ENCODE assay signal across 22 cellular contexts in genomic region chr19:50693064-50693975, GRCh38. TPM values are rescaled to one million over a fixed set of nuclear protein-coding genes. Genes with fewer than 3 reads are reported as not detected.
A peak's percentile ranks its signal among the peaks of the same experiment; 100 is the strongest.
DNase-seq lines count a peak whose midpoint lies in the region; ATAC-seq, FAIRE-seq and TF ChIP-seq lines count a peak whose summit lies in the region.
"Had no signal": no experiment of that assay in that cellular context is flagged by ENCODE, and none has a peak within 500 bp of the region (broad histone marks: within the 10 kb centered on the region; RNA-seq: fewer than 3 reads in every experiment).

No MANE protein-coding gene starts in this region.

- FAIRE-seq in K562 (lab: Jason Lieb, UNC) = no peak
- FAIRE-seq: GM12878, GM18507 had no signal

- 0 out of 2 replicates have a peak, but pooled peaks cover 3% of the 10 kb centered on the region for H4K20me1 ChIP-seq in SK-N-SH (ENCODE audit: insufficient read depth)
- H4K20me1 ChIP-seq in K562 (replicated peaks; ENCODE audit: control insufficient read depth, insufficient read depth, low read length) = peaks cover 16% of the 10 kb centered on the region

- peaks cover 19% of the 10 kb centered on the region for H3K27me3 ChIP-seq in SK-N-SH (ENCODE audit: insufficient read depth)
- peaks cover 8 to 48% of the 10 kb centered on the region in 2 experiments; a peak in 4 of 5 replicates for H3K27me3 ChIP-seq in K562 (ENCODE audit: control insufficient read depth in 2 of 2, insufficient read depth in 2 of 2, low read length in 2 of 2)
- peaks cover 86% of the 10 kb centered on the region for H3K27me3 ChIP-seq in iPS-18a (ENCODE audit: control insufficient read depth, insufficient read depth, low read length)

- 23% methylated on average over 15 of the region's 23 CpGs for WGBS in SK-N-SH (ENCODE audit: low lambda C conversion rate)
- 3% methylated on average over 16 of the region's 23 CpGs for WGBS in K562 (ENCODE audit: insufficient coverage, low coverage, missing lambda C conversion rate)

- no TSS peak for BruUV-seq in K562 (replicated peaks; lab: Mats Ljungman, UMichigan)

- TF ChIP-seq POLR2A in K562 (conservative IDR thresholded peaks at IDR 0.05) = no peak

- TF ChIP-seq EP300 in SK-N-SH (IDR thresholded peaks at IDR 0.05; ENCODE audit: borderline replicate concordance in 1 of 2, low read depth in 1 of 2, low read length in 1 of 2) = no peak
- no peak for TF ChIP-seq EP300 in K562 (IDR thresholded peaks at IDR 0.05; ENCODE audit: low read length)

- TF ChIP-seq CTCF in SK-N-SH (IDR thresholded peaks at IDR 0.05) (no peak), K562 (IDR thresholded peaks at IDR 0.05 in 2 of 3, conservative IDR thresholded peaks at IDR 0.05 in 1 of 3; ENCODE audit: insufficient read depth in 2 of 3, low read depth in 1 of 3, low read length in 3 of 3) (no peak), mucosa of descending colon (IDR thresholded peaks at IDR 0.05) (no peak)

- H3K79me2 ChIP-seq in SK-N-SH (ENCODE audit: insufficient read depth) = no peaks in the 10 kb centered on the region
- no peaks in the 10 kb centered on the region for H3K79me2 ChIP-seq in K562 (ENCODE audit: control insufficient read depth, insufficient read depth, low read length)

- H3K27ac ChIP-seq in SK-N-SH (ENCODE audit: low read depth in 2 of 2, low read length in 1 of 2) = 0 out of 4 replicates have a peak overlapping the region, but pooled peaks of 1 of the 2 experiments have one; percentile 13
- H3K27ac ChIP-seq in K562 (ENCODE audit: extremely low read depth, low read depth, low read length) = no peak overlapping the region
- no peak overlapping the region for H3K27ac ChIP-seq in iPS-18a (ENCODE audit: low read length)
- H3K27ac ChIP-seq: BLaER1 had no signal

- no peaks in the 10 kb centered on the region for H3K9me1 ChIP-seq in K562 (ENCODE audit: control insufficient read depth, insufficient read depth, low read length)

- H3K4me1 ChIP-seq in SK-N-SH (ENCODE audit: control insufficient read depth in 1 of 2, insufficient read depth in 2 of 2, low read depth in 1 of 2, low read length in 1 of 2) (peaks cover 0 to 8% of the 10 kb centered on the region in 2 experiments; a peak in 1 of 4 replicates), K562 (replicated peaks in 1 of 2; ENCODE audit: control insufficient read depth in 2 of 2, insufficient read depth in 2 of 2, low read length in 2 of 2) (peaks cover 0 to 24% of the 10 kb centered on the region in 2 experiments; a peak in 2 of 5 replicates), iPS-18a (ENCODE audit: control insufficient read depth, low read depth, low read length) (peaks cover 5% of the 10 kb centered on the region), mucosa of descending colon (ENCODE audit: low read depth) (no peaks in the 10 kb centered on the region)

- H3K9me3 ChIP-seq in SK-N-SH (no peaks in the 10 kb centered on the region), K562 (replicated peaks; ENCODE audit: control insufficient read depth, insufficient read depth, low read depth, low read length) (no peaks in the 10 kb centered on the region), iPS-18a (ENCODE audit: control insufficient read depth, low read depth, low read length) (no peaks in the 10 kb centered on the region), mucosa of descending colon (no peaks in the 10 kb centered on the region)
- H3K9me3 ChIP-seq: BLaER1 had no signal

- peak; percentile 87 for DNase-seq in SK-N-SH
- no peak for DNase-seq in K562 (ENCODE audit: extremely low read depth in 1 of 4, low spot score in 3 of 4)
- no peak for DNase-seq in DMS79 (lab: John Stamatoyannopoulos, UW)
- DNase-seq in GF-D8 (lab: John Stamatoyannopoulos, UW) = no peak
- DNase-seq in mucosa of descending colon = no peak
- DNase-seq: CD8-positive, alpha-beta T cell; DMS79 treated with DMSO at 0.1 percent for 48 hours; IMR-90; Kasumi-1; MM.1S; NCI-H1105; NCI-H2029; NCI-H446 treated with DMSO at 0.1 percent for 48 hours; NCI-H748 treated with DMSO at 0.1 percent for 48 hours; Right ventricle myocardium superior had no signal

- in situ Hi-C loops in K562 (cut with MboI) = no loop called here

- H3F3A ChIP-seq in SK-N-SH (replicated peaks; ENCODE audit: insufficient read depth) = no peaks in the 10 kb centered on the region

- ATAC-seq in SK-N-SH treated with all-trans-retinoic acid at 6 μM for 48 hours (no peak; the same call in 2 of the 3 replicates), K562 (no peak), mucosa of descending colon (no peak), HG03520 (IDR thresholded peaks at IDR 0.05; ENCODE audit: unreplicated experiment) (no peak)
- ATAC-seq: CD8-positive, alpha-beta T cell; GM12878; Panc1 had no signal

- intact Hi-C loops in K562 (cut with micrococcal nuclease) = no loop called here
- intact Hi-C loops in mucosa of descending colon (cut with DNase I, micrococcal nuclease) = no loop called here

- H3K9ac ChIP-seq in SK-N-SH (no peak overlapping the region), K562 (ENCODE audit: insufficient read depth in 1 of 2, low read depth in 2 of 2, low read length in 2 of 2) (no peak overlapping the region), iPS-18a (ENCODE audit: low read length) (no peak overlapping the region)
- H3K9ac ChIP-seq: BLaER1 had no signal

- H3K36me3 ChIP-seq in SK-N-SH (replicated peaks in 1 of 2; ENCODE audit: control insufficient read depth in 1 of 2, insufficient read depth in 2 of 2, low read length in 1 of 2) (no peaks in the 10 kb centered on the region), K562 (ENCODE audit: control insufficient read depth, insufficient read depth, low read length) (no peaks in the 10 kb centered on the region), iPS-18a (ENCODE audit: control insufficient read depth, low read depth, low read length) (no peaks in the 10 kb centered on the region), mucosa of descending colon (ENCODE audit: low read depth) (no peaks in the 10 kb centered on the region)

- H3K9me2 ChIP-seq in SK-N-SH = no peaks in the 10 kb centered on the region

- CTCF ChIA-PET in SK-N-SH (lab: Yijun Ruan, JAX) (interaction anchor here (0.7 to 2.1 kb wide), 4 partner anchors 10 to 90 kb away, joined by 3 to 11 read pairs (median 4); no protein-coding TSS in a partner anchor), K562 (lab: Yijun Ruan, JAX; ENCODE audit: low intra/inter-chr PET ratio) (no interaction called here)

- H3K4me3 ChIP-seq in SK-N-SH (ENCODE audit: low read depth in 2 of 2, low read length in 1 of 2) (peak overlapping the region in 1 of 2 experiments; percentile 31; a peak in 2 of 4 replicates), K562 (no peak overlapping the region), iPS-18a (ENCODE audit: low read length) (peak overlapping the region; percentile 45), mucosa of descending colon (no peak overlapping the region)
- H3K4me3 ChIP-seq: BLaER1, GM12878 had no signal

- no peak for TF ChIP-seq RAD21 in SK-N-SH (IDR thresholded peaks at IDR 0.05; ENCODE audit: low read length)
- TF ChIP-seq RAD21 in K562 (CRISPR knock-in tag; conservative IDR thresholded peaks at IDR 0.05 in 1 of 2, IDR thresholded peaks at IDR 0.05 in 1 of 2) = no peak

- POLR2A ChIA-PET in SK-N-SH (lab: Yijun Ruan, JAX) = interaction anchor here (0.9 kb wide), 1 partner anchor 111 kb away, joined by 5 read pairs; no protein-coding TSS in a partner anchor
- POLR2A ChIA-PET in K562 (lab: Yijun Ruan, JAX) = no interaction called here

- H3K4me2 ChIP-seq in SK-N-SH = no peak overlapping the region
- no peak overlapping the region for H3K4me2 ChIP-seq in K562 (ENCODE audit: insufficient read depth, low read length)
- H3K4me2 ChIP-seq: BLaER1 had no signal

- no peak overlapping the region for H2AFZ ChIP-seq in SK-N-SH (ENCODE audit: low read depth)
- H2AFZ ChIP-seq in K562 (ENCODE audit: low read depth, low read length) = no peak overlapping the region

RNA-seq across cellular contexts. Expression of gene SHANK1, which starts 26.3 kb away (rescaled TPM):
- polyA plus RNA-seq in SK-N-SH (2012; rRNA removed) (0.28 and 0.31 TPM in 2 replicates), K562 (2011; rRNA removed) (0.33 and 0.61 TPM in 2 replicates), K562 (2014; fragmentation: Illumina TruSeq; extraction: Trizol) (0.64 and 1.8 TPM in 2 replicates), K562 (2014; fragmentation: Nextera tagmentation; extraction: Ambion mirVana) (not detected), K562 (2014; rRNA removed) (0.52 and 1.6 TPM in 2 replicates)
- polyA plus RNA-seq in SK-N-SH (2012; cell fraction: cytosol; rRNA removed) = 0.08 and 0.35 TPM in 2 replicates
- polyA plus RNA-seq in SK-N-SH (2012; cell fraction: nucleus; rRNA removed) = 1.6 and 2.0 TPM in 2 replicates
- 1.1 and 2.3 TPM in 2 replicates for total RNA-seq in K562 (2011; cell fraction: chromatin; rRNA removed; ENCODE audit: low replicate concordance)
- total RNA-seq in K562 (2011; cell fraction: nucleolus; rRNA removed) = 0.53 and 1.3 TPM in 2 replicates
- 1.8 and 2.4 TPM in 2 replicates for total RNA-seq in K562 (2011; cell fraction: nucleoplasm; rRNA removed)
- total RNA-seq in K562 (2014; rRNA removed) (0.65 and 0.73 TPM in 2 replicates), K562 (2014; rRNA removed; fragmentation: Illumina TruSeq; extraction: Trizol) (0.29 and 0.55 TPM in 2 replicates), K562 (2015; rRNA removed; fragmentation: Illumina TruSeq; extraction: Trizol) (0.33 and 0.57 TPM in 2 replicates), K562 (2021) (1.3 and 1.8 TPM in 2 replicates), mucosa of descending colon (1 to 10 TPM in 1 of 3 donors, under 1 TPM in 1, not detected in 1; 0.55 to 1.1 TPM)
- polyA plus RNA-seq in K562 (2011; cell fraction: cytosol; rRNA removed) = 0.66 and 2.6 TPM in 2 replicates
- 1.0 and 1.7 TPM in 2 replicates for polyA plus RNA-seq in K562 (2011; cell fraction: nucleus; rRNA removed)
- 0.69 and 1.3 TPM in 2 replicates for polyA plus RNA-seq in K562 (2012)
- polyA minus RNA-seq in K562 (2011; rRNA and poly(A)+ RNA removed) = 0.18 and 0.42 TPM in 2 replicates
- polyA minus RNA-seq in K562 (2011; cell fraction: cytosol; rRNA and poly(A)+ RNA removed) = 0.86 and 1.2 TPM in 2 replicates
- polyA minus RNA-seq in K562 (2011; cell fraction: nucleus; rRNA and poly(A)+ RNA removed) = 0.56 and 1.3 TPM in 2 replicates
- total RNA-seq: GM12878 had no signal
- polyA plus RNA-seq: GM12878 had no signal

RNA-seq across cellular contexts. Expression of gene CLEC11A, which starts 29.8 kb away (rescaled TPM):
- polyA plus RNA-seq in SK-N-SH (2012; rRNA removed) (4.4 and 5.1 TPM in 2 replicates), K562 (2011; rRNA removed) (3.0 and 17.4 TPM in 2 replicates), K562 (2014; fragmentation: Illumina TruSeq; extraction: Trizol) (3.4 and 8.3 TPM in 2 replicates), K562 (2014; fragmentation: Nextera tagmentation; extraction: Ambion mirVana) (under 1 TPM; 0.39 to 0.46 TPM), K562 (2014; rRNA removed) (31.8 and 43.9 TPM in 2 replicates)
- 2.4 and 4.2 TPM in 2 replicates for polyA plus RNA-seq in SK-N-SH (2012; cell fraction: cytosol; rRNA removed)
- 4.9 and 12.2 TPM in 2 replicates for polyA plus RNA-seq in SK-N-SH (2012; cell fraction: nucleus; rRNA removed)
- 0.69 and 6.7 TPM in 2 replicates for total RNA-seq in K562 (2011; cell fraction: chromatin; rRNA removed; ENCODE audit: low replicate concordance)
- 14.3 and 15.2 TPM in 2 replicates for total RNA-seq in K562 (2011; cell fraction: nucleolus; rRNA removed)
- total RNA-seq in K562 (2011; cell fraction: nucleoplasm; rRNA removed) = 7.3 and 8.3 TPM in 2 replicates
- total RNA-seq in K562 (2014; rRNA removed) (32.7 and 34.8 TPM in 2 replicates), K562 (2014; rRNA removed; fragmentation: Illumina TruSeq; extraction: Trizol) (2.5 and 2.7 TPM in 2 replicates), K562 (2015; rRNA removed; fragmentation: Illumina TruSeq; extraction: Trizol) (16.1 and 16.7 TPM in 2 replicates), K562 (2021) (31.3 and 31.4 TPM in 2 replicates), mucosa of descending colon (1 to 10 TPM; 1.4 to 7.2 (median 4.9) TPM)
- 26.3 and 38.6 TPM in 2 replicates for polyA plus RNA-seq in K562 (2011; cell fraction: cytosol; rRNA removed)
- polyA plus RNA-seq in K562 (2011; cell fraction: nucleus; rRNA removed) = 42.7 and 43.1 TPM in 2 replicates
- polyA plus RNA-seq in K562 (2012) = 32.9 and 74.8 TPM in 2 replicates
- 0.49 and 1.0 TPM in 2 replicates for polyA minus RNA-seq in K562 (2011; rRNA and poly(A)+ RNA removed)
- 1.6 and 12.8 TPM in 2 replicates for polyA minus RNA-seq in K562 (2011; cell fraction: cytosol; rRNA and poly(A)+ RNA removed)
- polyA minus RNA-seq in K562 (2011; cell fraction: nucleus; rRNA and poly(A)+ RNA removed) = 5.9 and 7.9 TPM in 2 replicates
- total RNA-seq: GM12878 had no signal
- polyA plus RNA-seq: GM12878 had no signal

RNA-seq across cellular contexts. Expression of gene C19orf81, which starts 44.1 kb away (rescaled TPM):
- polyA plus RNA-seq in SK-N-SH (2012; rRNA removed) (3.4 and 5.7 TPM in 2 replicates), K562 (2011; rRNA removed) (2.5 and 5.1 TPM in 2 replicates), K562 (2014; fragmentation: Illumina TruSeq; extraction: Trizol) (1.1 TPM in 1 of 2 replicates, not detected in the other), K562 (2014; fragmentation: Nextera tagmentation; extraction: Ambion mirVana) (not detected), K562 (2014; rRNA removed) (35.9 and 46.2 TPM in 2 replicates)
- 2.5 and 3.1 TPM in 2 replicates for polyA plus RNA-seq in SK-N-SH (2012; cell fraction: cytosol; rRNA removed)
- 5.3 and 15.2 TPM in 2 replicates for polyA plus RNA-seq in SK-N-SH (2012; cell fraction: nucleus; rRNA removed)
- total RNA-seq in K562 (2011; cell fraction: chromatin; rRNA removed; ENCODE audit: low replicate concordance) = 3.2 TPM in 1 of 2 replicates, not detected in the other
- total RNA-seq in K562 (2011; cell fraction: nucleolus; rRNA removed) = 10.5 and 13.3 TPM in 2 replicates
- total RNA-seq in K562 (2011; cell fraction: nucleoplasm; rRNA removed) = 7.7 and 11.2 TPM in 2 replicates
- total RNA-seq in K562 (2014; rRNA removed) (42.9 and 52.9 TPM in 2 replicates), K562 (2014; rRNA removed; fragmentation: Illumina TruSeq; extraction: Trizol) (not detected in 2 replicates), K562 (2015; rRNA removed; fragmentation: Illumina TruSeq; extraction: Trizol) (2.9 and 3.0 TPM in 2 replicates), K562 (2021) (33.0 and 40.2 TPM in 2 replicates), mucosa of descending colon (under 1 TPM in 1 of 3 donors, not detected in 2; 0.41 TPM)
- polyA plus RNA-seq in K562 (2011; cell fraction: cytosol; rRNA removed) = 8.7 and 29.6 TPM in 2 replicates
- 8.3 and 17.5 TPM in 2 replicates for polyA plus RNA-seq in K562 (2011; cell fraction: nucleus; rRNA removed)
- polyA plus RNA-seq in K562 (2012) = 26.5 and 30.0 TPM in 2 replicates
- not detected in 2 replicates for polyA minus RNA-seq in K562 (2011; rRNA and poly(A)+ RNA removed)
- polyA minus RNA-seq in K562 (2011; cell fraction: cytosol; rRNA and poly(A)+ RNA removed) = 3.5 and 5.7 TPM in 2 replicates
- polyA minus RNA-seq in K562 (2011; cell fraction: nucleus; rRNA and poly(A)+ RNA removed) = 6.1 and 7.3 TPM in 2 replicates
- total RNA-seq: CD8-positive, alpha-beta T cell; IMR-90 had no signal
- polyA plus RNA-seq: GM12878 had no signal

RNA-seq across cellular contexts. Expression of gene SYT3, which starts 53.6 kb away (rescaled TPM):
- polyA plus RNA-seq in SK-N-SH (2012; rRNA removed) (0.52 and 0.94 TPM in 2 replicates), K562 (2011; rRNA removed) (0.35 and 0.40 TPM in 2 replicates), K562 (2014; fragmentation: Illumina TruSeq; extraction: Trizol) (0.54 and 1.2 TPM in 2 replicates), K562 (2014; fragmentation: Nextera tagmentation; extraction: Ambion mirVana) (not detected), K562 (2014; rRNA removed) (0.38 and 0.85 TPM in 2 replicates)
- 0.39 and 0.76 TPM in 2 replicates for polyA plus RNA-seq in SK-N-SH (2012; cell fraction: cytosol; rRNA removed)
- 1.4 and 1.7 TPM in 2 replicates for polyA plus RNA-seq in SK-N-SH (2012; cell fraction: nucleus; rRNA removed)
- total RNA-seq in K562 (2011; cell fraction: chromatin; rRNA removed; ENCODE audit: low replicate concordance) = 1.5 and 2.4 TPM in 2 replicates
- total RNA-seq in K562 (2011; cell fraction: nucleolus; rRNA removed) = 1.6 and 2.0 TPM in 2 replicates
- 1.5 and 3.9 TPM in 2 replicates for total RNA-seq in K562 (2011; cell fraction: nucleoplasm; rRNA removed)
- total RNA-seq in K562 (2014; rRNA removed) (1.1 and 1.6 TPM in 2 replicates), K562 (2014; rRNA removed; fragmentation: Illumina TruSeq; extraction: Trizol) (0.36 and 0.51 TPM in 2 replicates), K562 (2015; rRNA removed; fragmentation: Illumina TruSeq; extraction: Trizol) (0.40 and 0.41 TPM in 2 replicates), K562 (2021) (1.7 and 2.0 TPM in 2 replicates), mucosa of descending colon (1 to 10 TPM in 1 of 3 donors, under 1 TPM in 1, not detected in 1; 0.14 to 1.2 TPM)
- polyA plus RNA-seq in K562 (2011; cell fraction: cytosol; rRNA removed) = 0.28 and 1.0 TPM in 2 replicates
- 1.5 and 2.9 TPM in 2 replicates for polyA plus RNA-seq in K562 (2011; cell fraction: nucleus; rRNA removed)
- polyA plus RNA-seq in K562 (2012) = 1.6 and 3.0 TPM in 2 replicates
- 0.12 and 0.84 TPM in 2 replicates for polyA minus RNA-seq in K562 (2011; rRNA and poly(A)+ RNA removed)
- polyA minus RNA-seq in K562 (2011; cell fraction: cytosol; rRNA and poly(A)+ RNA removed) = 0.38 TPM in 1 of 2 replicates, not detected in the other
- 0.44 and 0.67 TPM in 2 replicates for polyA minus RNA-seq in K562 (2011; cell fraction: nucleus; rRNA and poly(A)+ RNA removed)
- total RNA-seq: GM12878, IMR-90 had no signal

Comparison
In these comparisons a context has a peak if more than half of its experiments do, and no peak if none do; other contexts are left out.
1. Of the 27 proteins assayed by ChIP-seq in both K562 and SK-N-SH: peak only in K562: none; only in SK-N-SH: CHD2, MXI1 and USF1; in both: none; in neither: 24.